Comparison of ENCODE assay signal across 8 cellular contexts in the genomic region with DNA sequence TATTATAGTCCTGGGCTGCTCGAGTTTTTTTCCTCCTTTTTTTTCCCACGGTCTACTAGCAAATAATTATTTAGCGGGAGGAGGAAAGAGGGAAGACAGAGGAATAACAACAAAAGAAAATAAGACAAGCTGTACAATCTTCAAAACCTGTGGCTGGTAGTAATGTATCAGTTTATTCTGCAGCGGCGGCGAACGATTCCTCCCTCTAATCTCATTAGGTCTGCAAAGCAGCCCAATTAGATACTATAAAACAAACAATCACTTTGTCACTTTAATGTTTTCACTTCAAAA. TPM values are rescaled to one million over a fixed set of nuclear protein-coding genes. Genes with fewer than 3 reads are reported as not detected.
DNase-seq lines count a peak whose midpoint lies in the region; ATAC-seq and TF ChIP-seq lines count a peak whose summit lies in the region.

No MANE protein-coding gene starts in this region.

- peak overlapping the region; percentile 88 for H3K27ac ChIP-seq in SJCRH30
- peak overlapping the region; percentile 83 for H3K27ac ChIP-seq in epithelial cell of prostate
- peak overlapping the region; percentile 97 for H3K27ac ChIP-seq in psoas muscle

- H3K36me3 ChIP-seq in SJCRH30, result no peaks in the 10 kb centered on the region; the same call in 1 of the 2 replicates
- H3K36me3 ChIP-seq in psoas muscle (ENCODE audit: insufficient read depth in 1 of 2, low read depth in 1 of 2), result peaks cover 0 to 7% of the 10 kb centered on the region in 2 donors

- no peak for ATAC-seq in psoas muscle
- ATAC-seq in HG03097 (IDR thresholded peaks at IDR 0.05; ENCODE audit: low FRiP score, unreplicated experiment), result no peak
- no peak for ATAC-seq in GM18520 (IDR thresholded peaks at IDR 0.05; ENCODE audit: unreplicated experiment)

- H3K4me1 ChIP-seq in SJCRH30 (peaks cover 30% of the 10 kb centered on the region), psoas muscle (peaks cover 54% of the 10 kb centered on the region)

- 3 to 24% (median 9%) methylated on average over 7 of the region's 7 CpGs for WGBS in psoas muscle, 3 donors

- intact Hi-C loops in psoas muscle (cut with DNase I), result loop anchor here in 1 of 2 donors (5.0 to 10.0 kb wide), 5 partner anchors 36 to 374 kb away; no protein-coding TSS in a partner anchor

- H3K9me3 ChIP-seq in SJCRH30 (replicated peaks) (no peaks in the 10 kb centered on the region), psoas muscle (no peaks in the 10 kb centered on the region)

- H3K27me3 ChIP-seq in SJCRH30, result no peaks in the 10 kb centered on the region
- H3K27me3 ChIP-seq in psoas muscle (ENCODE audit: insufficient read depth in 3 of 3, low read length in 2 of 3), result no peaks in the 10 kb centered on the region

- peak overlapping the region; percentile 60 for H3K4me3 ChIP-seq in GM12875 (ENCODE audit: low read depth, low read length)
- H3K4me3 ChIP-seq in SJCRH30, result peak overlapping the region; percentile 86
- peak overlapping the region; percentile 95 for H3K4me3 ChIP-seq in psoas muscle

- DNase-seq in SJCRH30, result no peak
- no peak for DNase-seq in epithelial cell of prostate (ENCODE audit: low read depth, low spot score)
- DNase-seq in psoas muscle, result no peak
- DNase-seq in NCI-H1092 treated with DMSO at 0.1 percent for 48 hours (lab: John Stamatoyannopoulos, UW), result no peak
- no peak for DNase-seq in glomerular visceral epithelial cell (ENCODE audit: extremely low spot score)

- TF ChIP-seq CTCF in GM12875 (IDR thresholded peaks at IDR 0.05; ENCODE audit: borderline replicate concordance, insufficient read depth, low read depth, low read length) (no peak), psoas muscle (IDR thresholded peaks at IDR 0.05) (no peak)

RNA-seq across cellular contexts. Expression of gene TLE3, which starts 0.4 kb away (rescaled TPM):
- 35.7 and 36.9 TPM in 2 replicates for total RNA-seq in SJCRH30 (2014; rRNA removed; shearing (Covaris generic))
- 10 to 100 TPM; 10.8 to 59.9 (median 18.6) TPM for total RNA-seq in psoas muscle
- 1 to 10 TPM; 4.3 to 9.6 (median 4.8) TPM for polyA plus RNA-seq in psoas muscle
